8 cellular contexts compared by ENCODE assay signal in the genomic region with DNA sequence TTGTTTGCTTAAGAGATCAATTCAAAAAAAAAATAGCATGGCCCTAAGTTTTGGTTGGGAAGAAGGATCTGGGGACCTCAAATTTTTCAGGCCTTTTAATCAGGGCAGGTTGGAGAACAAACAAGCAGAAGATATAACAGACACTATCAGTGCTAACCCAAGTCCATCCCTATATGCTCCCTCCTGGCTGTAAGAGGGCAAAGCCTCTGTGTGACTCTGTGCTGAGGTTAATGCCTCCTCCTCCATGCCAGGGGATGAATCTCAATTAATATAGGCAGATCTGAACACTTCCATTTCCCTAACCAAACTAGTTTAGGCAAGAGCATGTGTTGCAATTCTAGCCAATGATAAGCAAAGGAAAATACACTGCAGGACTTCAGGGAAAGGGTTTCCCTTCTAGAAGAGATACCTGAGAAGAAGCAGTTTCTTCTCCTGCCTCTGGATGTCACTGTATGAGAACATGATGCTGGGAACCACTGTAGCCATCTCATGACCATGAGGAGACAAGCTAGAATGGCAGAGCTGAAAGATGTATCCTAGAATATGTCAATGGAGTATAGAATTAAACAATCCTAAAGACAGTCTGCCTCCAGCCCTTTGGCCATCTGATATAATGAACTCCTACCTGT.
DNase-seq lines count a peak whose midpoint lies in the region; ATAC-seq, FAIRE-seq and TF ChIP-seq lines count a peak whose summit lies in the region.

No MANE protein-coding gene starts in this region.

- H3K4me2 ChIP-seq in A549: no peak overlapping the region

- intact Hi-C loops in body of pancreas (cut with DNase I): no loop called here

- no peaks in the 10 kb centered on the region for H3K36me3 ChIP-seq in body of pancreas (replicated peaks in 1 of 2; ENCODE audit: insufficient read depth in 1 of 2, low read depth in 2 of 2)

- POLR2A ChIA-PET in A549 (lab: Yijun Ruan, JAX): no interaction called here

- CTCF ChIA-PET in A549 (lab: Yijun Ruan, JAX): interaction anchor here (0.9 kb wide), 2 partner anchors 12 to 46 kb away, joined by 3 to 4 read pairs; no protein-coding TSS in a partner anchor

- H3K4me3 ChIP-seq in A549 (no peak overlapping the region), GM12875 (ENCODE audit: low read depth, low read length) (no peak overlapping the region), body of pancreas (no peak overlapping the region)

- no peak for TF ChIP-seq POLR2A in A549 (IDR thresholded peaks at IDR 0.05; ENCODE audit: low read length)
- no peak for TF ChIP-seq POLR2A in body of pancreas (IDR thresholded peaks at IDR 0.05)

- peak; percentile 88 to 91 for ATAC-seq in A549
- ATAC-seq in HG03469 (IDR thresholded peaks at IDR 0.05; ENCODE audit: unreplicated experiment): peak; percentile 76
- ATAC-seq in body of pancreas: no peak
- ATAC-seq in GM21447 (IDR thresholded peaks at IDR 0.05; ENCODE audit: unreplicated experiment): no peak

- TF ChIP-seq RAD21 in A549 (conservative IDR thresholded peaks at IDR 0.05 in 1 of 2, IDR thresholded peaks at IDR 0.05 in 1 of 2): peak; percentile 28 to 51; a peak in 3 of 5 replicates

- H3K27ac ChIP-seq in A549 (no peak overlapping the region), body of pancreas (no peak overlapping the region)

- DNase-seq in A549 (ENCODE audit: low read depth in 1 of 2, low spot score in 1 of 2) (peak; percentile 37 to 39), body of pancreas (no peak), mucosa of gallbladder (ENCODE audit: low spot score) (peak; percentile 19), NCI-H1105 treated with DMSO at 0.1 percent for 48 hours (lab: John Stamatoyannopoulos, UW) (no peak), NCI-H774 (lab: John Stamatoyannopoulos, UW) (no peak)

- H3K27me3 ChIP-seq in body of pancreas: no peaks in the 10 kb centered on the region

- TF ChIP-seq EP300 in A549 (IDR thresholded peaks at IDR 0.05): no peak

- FAIRE-seq in A549 (lab: Jason Lieb, UNC): no peak

- H3K9me3 ChIP-seq in A549: 0 out of 3 replicates have a peak, but pooled peaks cover 2% of the 10 kb centered on the region
- H3K9me3 ChIP-seq in body of pancreas: no peaks in the 10 kb centered on the region

- H3K4me1 ChIP-seq in A549 (no peaks in the 10 kb centered on the region), body of pancreas (no peaks in the 10 kb centered on the region)

- TF ChIP-seq CTCF in A549 (IDR thresholded peaks at IDR 0.05) (peak; percentile 36; the same call in 2 of the 3 replicates), GM12875 (IDR thresholded peaks at IDR 0.05; ENCODE audit: borderline replicate concordance, insufficient read depth, low read depth, low read length) (peak; percentile 36; the same call in 1 of the 2 replicates), body of pancreas (IDR thresholded peaks at IDR 0.05) (peak in 4 of 7 experiments; percentile 10 to 20 (median 14))

TF ChIP-seq in A549, 52 proteins besides CTCF, POLR2A, EP300 and RAD21:
- TF ChIP-seq, protein P1, sequence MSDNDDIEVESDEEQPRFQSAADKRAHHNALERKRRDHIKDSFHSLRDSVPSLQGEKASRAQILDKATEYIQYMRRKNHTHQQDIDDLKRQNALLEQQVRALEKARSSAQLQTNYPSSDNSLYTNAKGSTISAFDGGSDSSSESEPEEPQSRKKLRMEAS (IDR thresholded peaks at IDR 0.05): no peak
- no peak for TF ChIP-seq MYC (IDR thresholded peaks at IDR 0.05; ENCODE audit: borderline replicate concordance, low read length)
- no peak for TF ChIP-seq MAZ (IDR thresholded peaks at IDR 0.05; ENCODE audit: borderline replicate concordance, low read depth, low read length)

Comparison
In these comparisons a context has a peak if more than half of its experiments do, and no peak if none do; other contexts are left out.
1. ATAC-seq: peak in A549 (2 of 2) and HG03469 (single experiment); none in body of pancreas (single experiment) and GM21447 (single experiment).
2. DNase-seq: peak in A549 (2 of 2) and mucosa of gallbladder (single experiment); none in body of pancreas (0 of 4), NCI-H1105 treated with DMSO at 0.1 percent for 48 hours (single experiment) and NCI-H774 (single experiment).
3. Peak in every context shown above with its lines, with median percentiles within 50 percentile points of each other: CTCF ChIP-seq.